In genomic region chr3:29759021-29759359, GRCh38 we compare ENCODE assay signal across 9 cellular contexts.
DNase-seq lines count a peak whose midpoint lies in the region; ATAC-seq and TF ChIP-seq lines count a peak whose summit lies in the region.
"Had no signal": no experiment of that assay in that cellular context is flagged by ENCODE, and none has a peak within 500 bp of the region (broad histone marks: within the 10 kb centered on the region; RNA-seq: fewer than 3 reads in every experiment).

No MANE protein-coding gene starts in this region.

- H3K4me3 ChIP-seq in body of pancreas (no peak overlapping the region), right cardiac atrium (ENCODE audit: low read length) (no peak overlapping the region), skeletal muscle satellite cell (ENCODE audit: low read length) (peak overlapping the region; percentile 23)

- no peak for TF ChIP-seq POLR2A in body of pancreas (IDR thresholded peaks at IDR 0.05)

- peak; percentile 73 for DNase-seq in HCEC 1CT
- DNase-seq in body of pancreas = peak; percentile 16 to 60 (median 29)
- DNase-seq in right cardiac atrium = no peak
- no peak for DNase-seq in COLO668 (lab: John Stamatoyannopoulos, UW; ENCODE audit: unreplicated experiment)
- DNase-seq in T-helper 9 cell = no peak
- DNase-seq in stimulated activated CD4-positive, alpha-beta T cell treated with anti-CD3 and anti-CD28 coated beads, Interleukin-2, amount 100 ng/mL, for 24 hours = no peak
- DNase-seq: CD8-positive, alpha-beta memory T cell had no signal

- H3K27ac ChIP-seq in body of pancreas = peak overlapping the region; percentile 5 to 74 (median 64)
- H3K27ac ChIP-seq in right cardiac atrium (ENCODE audit: low read length) = peak overlapping the region; percentile 98

- intact Hi-C loops in body of pancreas (cut with DNase I) (no loop called here), right cardiac atrium (cut with DNase I) (loop anchor here in 3 of 4 donors (5.0 to 10.0 kb wide), 3 partner anchors 64 to 477 kb away; partner anchors contain the start of gene RBMS3 (in 1 of the 3))

- TF ChIP-seq CTCF in body of pancreas (IDR thresholded peaks at IDR 0.05) = no peak

- H3K27me3 ChIP-seq in body of pancreas (no peaks in the 10 kb centered on the region), right cardiac atrium (ENCODE audit: control insufficient read depth, insufficient read depth) (no peaks in the 10 kb centered on the region), skeletal muscle satellite cell (ENCODE audit: control insufficient read depth, insufficient read depth, low read length) (no peaks in the 10 kb centered on the region)

- no peaks in the 10 kb centered on the region for H3K9me3 ChIP-seq in body of pancreas
- no peaks in the 10 kb centered on the region for H3K9me3 ChIP-seq in right cardiac atrium (ENCODE audit: control insufficient read depth, low read length)
- no peaks in the 10 kb centered on the region for H3K9me3 ChIP-seq in skeletal muscle satellite cell (replicated peaks; ENCODE audit: low read length)

- H3K4me1 ChIP-seq in body of pancreas = peaks cover 34% of the 10 kb centered on the region
- H3K4me1 ChIP-seq in right cardiac atrium (ENCODE audit: control insufficient read depth, insufficient read depth, low read length) = peaks cover 6% of the 10 kb centered on the region
- peaks cover 54% of the 10 kb centered on the region for H3K4me1 ChIP-seq in skeletal muscle satellite cell (ENCODE audit: control insufficient read depth, insufficient read depth, low read length)

- peak; percentile 87 for ATAC-seq in body of pancreas
- ATAC-seq in right cardiac atrium = peak; percentile 74 to 75
- ATAC-seq in GM18870 (IDR thresholded peaks at IDR 0.05; ENCODE audit: unreplicated experiment) = no peak

- H3K4me2 ChIP-seq in skeletal muscle satellite cell (ENCODE audit: low read length) = peak overlapping the region; percentile 62

- whole genome bisulfite sequencing in body of pancreas, 2 donors = 8 to 12% methylated on average over 3 of the region's 3 CpGs
- WGBS in right cardiac atrium = 8% methylated on average over 3 of the region's 3 CpGs

- H3K36me3 ChIP-seq in body of pancreas (replicated peaks in 1 of 2; ENCODE audit: insufficient read depth in 1 of 2, low read depth in 2 of 2) (no peaks in the 10 kb centered on the region), skeletal muscle satellite cell (ENCODE audit: insufficient read depth, low read length) (no peaks in the 10 kb centered on the region)

- peak overlapping the region; percentile 76 for H3K9ac ChIP-seq in skeletal muscle satellite cell (ENCODE audit: low read depth, low read length)

Comparison
In these comparisons a context has a peak if more than half of its experiments do, and no peak if none do; other contexts are left out.
1. DNase-seq: peak in HCEC 1CT (single experiment) and body of pancreas (4 of 4); none in right cardiac atrium (0 of 3), COLO668 (single experiment), T-helper 9 cell (single experiment) and stimulated activated CD4-positive, alpha-beta T cell treated with anti-CD3 and anti-CD28 coated beads, Interleukin-2, amount 100 ng/mL, for 24 hours (0 of 2).